In genomic region chr1:193367863-193368262, GRCh38 we compare ENCODE assay signal across 10 cellular contexts.
DNase-seq lines count a peak whose midpoint lies in the region; ATAC-seq, FAIRE-seq and TF ChIP-seq lines count a peak whose summit lies in the region.
"Had no signal": no experiment of that assay in that cellular context is flagged by ENCODE, and none has a peak within 500 bp of the region (broad histone marks: within the 10 kb centered on the region; RNA-seq: fewer than 3 reads in every experiment).

No MANE protein-coding gene starts in this region.

- TF ChIP-seq EP300 in tibial nerve (IDR thresholded peaks at IDR 0.05): no peak

- H3K4me1 ChIP-seq in PC-9 (replicated peaks; ENCODE audit: insufficient read depth) (no peaks in the 10 kb centered on the region), small intestine (ENCODE audit: control insufficient read depth in 2 of 2, insufficient read depth in 1 of 2, low read depth in 1 of 2, low read length in 1 of 2) (peaks cover 0 to 1% of the 10 kb centered on the region in 2 donors), tibial nerve (no peaks in the 10 kb centered on the region)

- peak overlapping the region; percentile 52; the same call in 1 of the 2 replicates for H2AFZ ChIP-seq in PC-9

- H3K27me3 ChIP-seq in PC-9 (ENCODE audit: insufficient read depth, low read depth): no peaks in the 10 kb centered on the region
- H3K27me3 ChIP-seq in small intestine (ENCODE audit: control insufficient read depth in 2 of 2, insufficient read depth in 2 of 2, low read length in 2 of 2): no peaks in the 10 kb centered on the region
- H3K27me3 ChIP-seq in tibial nerve: no peaks in the 10 kb centered on the region

- no peaks in the 10 kb centered on the region for H3K9me3 ChIP-seq in PC-9 (ENCODE audit: insufficient read depth, low read depth)
- no peaks in the 10 kb centered on the region for H3K9me3 ChIP-seq in small intestine (ENCODE audit: control insufficient read depth, low read depth)
- peaks cover 0 to 5% (median 0%) of the 10 kb centered on the region in 4 donors for H3K9me3 ChIP-seq in tibial nerve

- no peaks in the 10 kb centered on the region for H3K27me3 Mint-ChIP-seq in activated T-cell treated with anti-CD3 and anti-CD28 coated beads, Interleukin-2, amount 50 U/mL, for 4 hours (ENCODE audit: low read depth)

- no peak for TF ChIP-seq CTCF in PC-9 (conservative IDR thresholded peaks at IDR 0.05)
- no peak for TF ChIP-seq CTCF in tibial nerve (IDR thresholded peaks at IDR 0.05)

- H3K4me3 ChIP-seq in PC-9 (no peak overlapping the region), small intestine (ENCODE audit: low read depth in 1 of 2, low read length in 2 of 2) (no peak overlapping the region), tibial nerve (no peak overlapping the region)

- peaks cover 16% of the 10 kb centered on the region for H3K4me1 Mint-ChIP-seq in activated T-cell treated with anti-CD3 and anti-CD28 coated beads, Interleukin-2, amount 50 U/mL, for 4 hours (ENCODE audit: low read depth)

- H3K36me3 ChIP-seq in PC-9 (ENCODE audit: low read depth): no peaks in the 10 kb centered on the region
- H3K36me3 ChIP-seq in small intestine (ENCODE audit: control insufficient read depth in 2 of 2, insufficient read depth in 2 of 2, low read length in 2 of 2): no peaks in the 10 kb centered on the region
- H3K36me3 ChIP-seq in tibial nerve: no peaks in the 10 kb centered on the region

- H3K4me3 Mint-ChIP-seq in activated T-cell treated with anti-CD3 and anti-CD28 coated beads, Interleukin-2, amount 50 U/mL, for 4 hours: peak overlapping the region; percentile 69

- H3F3A ChIP-seq in PC-9 (ENCODE audit: insufficient read depth, low read depth): no peaks in the 10 kb centered on the region

- no peaks in the 10 kb centered on the region for H3K9me2 ChIP-seq in PC-9 (ENCODE audit: insufficient read depth)

- no TSS peak for BruUV-seq in PC-9 (replicated peaks; lab: Mats Ljungman, UMichigan)

- no peak for ATAC-seq in activated T-cell treated with anti-CD3 and anti-CD28 coated beads, Interleukin-2, amount 50 U/mL, for 4 hours

- no peaks in the 10 kb centered on the region for H3K9me3 Mint-ChIP-seq in activated T-cell treated with anti-CD3 and anti-CD28 coated beads, Interleukin-2, amount 50 U/mL, for 4 hours

- DNase-seq in activated T-cell treated with anti-CD3 and anti-CD28 coated beads, Interleukin-2, amount 50 U/mL, for 4 hours: no peak
- DNase-seq in activated T-cell treated with anti-CD3 and anti-CD28 coated beads for 4 hours: no peak
- DNase-seq in H54 (ENCODE audit: insufficient read length, low spot score): no peak
- DNase-seq in PC-9: no peak
- peak; percentile 10 for DNase-seq in small intestine
- DNase-seq in tibial nerve (ENCODE audit: low spot score in 2 of 2): no peak
- no peak for DNase-seq in NCI-H1105 treated with DMSO at 0.1 percent for 48 hours (lab: John Stamatoyannopoulos, UW)
- DNase-seq in NCI-H748 treated with DMSO at 0.1 percent for 48 hours (lab: John Stamatoyannopoulos, UW): no peak
- DNase-seq: aorta, erythroblast had no signal

- FAIRE-seq in H54 (lab: Jason Lieb, UNC) (peak; percentile 55), small intestine (lab: Jason Lieb, UNC) (no peak)

- no peak for TF ChIP-seq POLR2A in H54 (IDR thresholded peaks at IDR 0.05; ENCODE audit: low read depth, low read length)
- no peak for TF ChIP-seq POLR2A in tibial nerve (IDR thresholded peaks at IDR 0.05)

- no peaks in the 10 kb centered on the region for H4K20me1 ChIP-seq in PC-9 (ENCODE audit: insufficient read depth)

- H3K36me3 Mint-ChIP-seq in activated T-cell treated with anti-CD3 and anti-CD28 coated beads, Interleukin-2, amount 50 U/mL, for 4 hours (ENCODE audit: insufficient read depth): no peaks in the 10 kb centered on the region

- POLR2A ChIA-PET in PC-9 (lab: Charles Lee; ENCODE audit: unreplicated experiment): no interaction called here

- 10 to 28% (median 12%) methylated on average over 1 of the region's 1 CpG for WGBS in small intestine, 3 donors
- WGBS in tibial nerve, 2 donors: 69 to 73% methylated on average over 1 of the region's 1 CpG

- no peak overlapping the region for H3K4me2 ChIP-seq in PC-9

- H3K27ac ChIP-seq in PC-9 (no peak overlapping the region), small intestine (ENCODE audit: low read depth in 1 of 2, low read length in 1 of 2) (peak overlapping the region; percentile 78 to 81), tibial nerve (peak overlapping the region in 1 of 4 donors; percentile 41)

- CTCF ChIA-PET in PC-9 (lab: Charles Lee): no interaction called here

- intact Hi-C loops in PC-9 (cut with micrococcal nuclease; ENCODE audit: unreplicated experiment): no loop called here

- H3K79me2 ChIP-seq in PC-9 (ENCODE audit: low read depth): no peaks in the 10 kb centered on the region
